Comparison of ENCODE assay signal across 16 cellular contexts in the genomic region with DNA sequence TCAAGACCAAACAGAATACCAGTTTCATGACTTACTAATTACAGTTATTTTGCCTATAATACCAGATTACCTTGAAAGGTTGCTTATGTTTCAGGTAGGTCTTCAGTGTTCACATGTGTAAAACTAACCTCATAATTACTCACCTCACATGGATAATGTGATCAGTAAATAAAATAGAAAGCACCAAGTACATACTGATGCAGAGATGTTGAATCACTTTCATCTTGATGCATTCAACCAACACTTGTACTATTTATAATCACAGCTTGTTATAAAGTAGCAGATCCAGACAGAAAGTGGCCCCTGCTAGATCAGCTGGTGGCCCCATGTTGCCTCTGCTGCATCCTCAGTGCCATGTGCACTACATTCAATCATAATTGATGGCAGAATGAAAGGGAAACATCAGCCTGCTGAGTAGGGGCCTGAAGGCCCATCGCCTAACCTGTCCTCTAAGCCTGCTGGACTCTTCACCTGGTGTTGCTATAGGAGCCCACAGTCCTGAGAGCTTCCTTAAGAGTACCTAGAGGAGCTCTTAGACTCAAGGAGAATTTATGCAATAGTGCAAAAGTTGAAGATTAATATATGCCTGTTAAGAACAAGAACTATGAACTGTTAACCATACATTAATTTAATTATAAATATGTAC.
DNase-seq lines count a peak whose midpoint lies in the region; ATAC-seq, FAIRE-seq and TF ChIP-seq lines count a peak whose summit lies in the region.
"Had no signal": no experiment of that assay in that cellular context is flagged by ENCODE, and none has a peak within 500 bp of the region (broad histone marks: within the 10 kb centered on the region; RNA-seq: fewer than 3 reads in every experiment).

No MANE protein-coding gene starts in this region.

- H3K36me3 ChIP-seq in vagina: no peaks in the 10 kb centered on the region
- H3K36me3 ChIP-seq: gastroesophageal sphincter had no signal

- H3K4me1 ChIP-seq in A549 (peaks cover 29% of the 10 kb centered on the region), vagina (peaks cover 5% of the 10 kb centered on the region)
- H3K4me1 ChIP-seq: gastroesophageal sphincter had no signal

- no peaks in the 10 kb centered on the region for H3K27me3 Mint-ChIP-seq in T-helper 17 cell

- intact Hi-C loops in left colon (cut with DNase I, micrococcal nuclease) (no loop called here), vagina (cut with DNase I) (no loop called here)

- DNase-seq in A549 (ENCODE audit: low read depth in 1 of 2, low spot score in 1 of 2) (no peak), GM12891 (ENCODE audit: insufficient read length, low spot score) (no peak), T-helper 17 cell (no peak), left colon (no peak), vagina (ENCODE audit: extremely low spot score in 2 of 2) (no peak), AG08396 (ENCODE audit: low spot score) (no peak), glomerular visceral epithelial cell (ENCODE audit: extremely low spot score) (no peak)
- DNase-seq: activated CD8-positive, alpha-beta memory T cell treated with anti-CD3 and anti-CD28 coated beads, Interleukin-2, amount 50 U/mL, for 48 hours; anterior cingulate cortex; GOT3; NCI-H1694 treated with DMSO at 0.1 percent for 48 hours; NCI-H774; SHP77 treated with DMSO at 0.1 percent for 48 hours had no signal

- POLR2A ChIA-PET in A549 (lab: Yijun Ruan, JAX): no interaction called here

- no peak for TF ChIP-seq EP300 in A549 (IDR thresholded peaks at IDR 0.05)

- CTCF ChIA-PET in A549 (lab: Yijun Ruan, JAX): interaction anchor here (0.6 to 1.3 kb wide), 6 partner anchors 10 to 438 kb away, joined by 3 to 4 read pairs (median 3); no protein-coding TSS in a partner anchor

- no peak for TF ChIP-seq POLR2A in A549 (IDR thresholded peaks at IDR 0.05; ENCODE audit: low read length)
- TF ChIP-seq POLR2A in GM12891 (IDR thresholded peaks at IDR 0.05; ENCODE audit: low read depth, low read length): no peak
- TF ChIP-seq POLR2A in vagina (IDR thresholded peaks at IDR 0.05): no peak

- peaks cover 13% of the 10 kb centered on the region for H3K36me3 Mint-ChIP-seq in T-helper 17 cell (ENCODE audit: low read depth)

- H3K4me3 Mint-ChIP-seq in T-helper 17 cell: no peak overlapping the region

- H3K27ac ChIP-seq in A549 (peak overlapping the region; percentile 63 to 88; a peak in 5 of 6 replicates), vagina (no peak overlapping the region)
- H3K27ac ChIP-seq: BLaER1 treated with 17β-estradiol and CSF1 and Interleukin-3, amounts not matched to agents 10 nM and 100 nM; gastroesophageal sphincter had no signal

- peak overlapping the region; percentile 37 for H3K27ac Mint-ChIP-seq in T-helper 17 cell

- ATAC-seq in A549 (peak; percentile 67), T-helper 17 cell (no peak), left colon (peak; percentile 21), GM18858 (IDR thresholded peaks at IDR 0.05; ENCODE audit: unreplicated experiment) (no peak)
- ATAC-seq: gastroesophageal sphincter had no signal

- no peak for TF ChIP-seq RAD21 in A549 (conservative IDR thresholded peaks at IDR 0.05 in 1 of 2, IDR thresholded peaks at IDR 0.05 in 1 of 2)

- peak overlapping the region; percentile 54 for H3K4me2 ChIP-seq in A549
- H3K4me2 ChIP-seq: BLaER1 treated with 17β-estradiol and CSF1 and Interleukin-3, amounts not matched to agents 10 nM and 100 nM had no signal

- peaks cover 27% of the 10 kb centered on the region for H3K4me1 Mint-ChIP-seq in T-helper 17 cell

- no peak for FAIRE-seq in A549 (lab: Jason Lieb, UNC)
- peak; percentile 50 for FAIRE-seq in GM12891 (lab: Jason Lieb, UNC)

- 9% methylated on average over 1 of the region's 1 CpG for WGBS in A549 (ENCODE audit: missing lambda C conversion rate)

- H3K4me3 ChIP-seq in A549 (no peak overlapping the region), vagina (no peak overlapping the region)
- H3K4me3 ChIP-seq: BLaER1 treated with 17β-estradiol and CSF1 and Interleukin-3, amounts not matched to agents 10 nM and 100 nM; gastroesophageal sphincter had no signal

- TF ChIP-seq CTCF in A549 (IDR thresholded peaks at IDR 0.05): no peak
- TF ChIP-seq CTCF in vagina (IDR thresholded peaks at IDR 0.05): no peak

- H3K9me3 ChIP-seq in A549: no peaks in the 10 kb centered on the region
- no peaks in the 10 kb centered on the region for H3K9me3 ChIP-seq in T-helper 17 cell (ENCODE audit: control insufficient read depth, low read length, poor library complexity, severe bottlenecking)
- no peaks in the 10 kb centered on the region for H3K9me3 ChIP-seq in vagina
- H3K9me3 ChIP-seq: BLaER1 treated with 17β-estradiol and CSF1 and Interleukin-3, amounts not matched to agents 10 nM and 100 nM; gastroesophageal sphincter had no signal

- no peaks in the 10 kb centered on the region for H3K27me3 ChIP-seq in vagina
- H3K27me3 ChIP-seq: BLaER1 treated with 17β-estradiol and CSF1 and Interleukin-3, amounts not matched to agents 10 nM and 100 nM; gastroesophageal sphincter had no signal

TF ChIP-seq in A549, 52 proteins besides CTCF, POLR2A, EP300 and RAD21:
- TF ChIP-seq KDM1A (IDR thresholded peaks at IDR 0.05; ENCODE audit: low read depth): no peak
- no peak for TF ChIP-seq ZFP36 (IDR thresholded peaks at IDR 0.05; ENCODE audit: borderline replicate concordance, partially characterized antibody)
- no peak for TF ChIP-seq MAZ (IDR thresholded peaks at IDR 0.05; ENCODE audit: borderline replicate concordance, low read depth, low read length)
- no peak for TF ChIP-seq CHD2 (IDR thresholded peaks at IDR 0.05; ENCODE audit: low read length, partially characterized antibody)
- no peak for TF ChIP-seq FOSB (CRISPR knock-in tag; IDR thresholded peaks at IDR 0.05)
- TF ChIP-seq FOXS1 (CRISPR knock-in tag; IDR thresholded peaks at IDR 0.05): no peak
- TF ChIP-seq SREBF2 (IDR thresholded peaks at IDR 0.05): no peak
- no peak for TF ChIP-seq ZNF302 (CRISPR knock-in tag; IDR thresholded peaks at IDR 0.05)
- no peak for TF ChIP-seq TFCP2L1 (CRISPR knock-in tag; IDR thresholded peaks at IDR 0.05)
- no peak for TF ChIP-seq FOSL2 (IDR thresholded peaks at IDR 0.05)
- no peak for TF ChIP-seq FOSL2 (CRISPR knock-in tag; IDR thresholded peaks at IDR 0.05)
- TF ChIP-seq, protein P1, sequence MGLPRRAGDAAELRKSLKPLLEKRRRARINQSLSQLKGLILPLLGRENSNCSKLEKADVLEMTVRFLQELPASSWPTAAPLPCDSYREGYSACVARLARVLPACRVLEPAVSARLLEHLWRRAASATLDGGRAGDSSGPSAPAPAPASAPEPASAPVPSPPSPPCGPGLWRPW (IDR thresholded peaks at IDR 0.05): no peak
- no peak for TF ChIP-seq GATA3 (IDR thresholded peaks at IDR 0.05; ENCODE audit: borderline replicate concordance)
- TF ChIP-seq CBX8 (IDR thresholded peaks at IDR 0.05): no peak
- no peak for TF ChIP-seq NR3C1 (IDR thresholded peaks at IDR 0.05)
- TF ChIP-seq NFE2L2 (conservative IDR thresholded peaks at IDR 0.05; ENCODE audit: low read length): no peak

TF ChIP-seq in GM12891, 5 proteins besides CTCF, POLR2A, EP300 and RAD21:
- no peak for TF ChIP-seq TAF1 (IDR thresholded peaks at IDR 0.05; ENCODE audit: low read depth, low read length)
- TF ChIP-seq SPI1 (IDR thresholded peaks at IDR 0.05; ENCODE audit: low read depth, low read length): no peak
- TF ChIP-seq PAX5 (IDR thresholded peaks at IDR 0.05; ENCODE audit: insufficient read depth, low read length, severe bottlenecking): no peak
- no peak for TF ChIP-seq POLR2AphosphoS5 (IDR thresholded peaks at IDR 0.05; ENCODE audit: low read depth, low read length)
- TF ChIP-seq POU2F2 (IDR thresholded peaks at IDR 0.05; ENCODE audit: low read depth, low read length): no peak

Comparison
In these comparisons a context has a peak if more than half of its experiments do, and no peak if none do; other contexts are left out.
1. ATAC-seq: peak in A549 (2 of 2) and left colon (single experiment); none in T-helper 17 cell (single experiment) and GM18858 (single experiment).